ENCODE assay signal across 30 cellular contexts in the genomic region with DNA sequence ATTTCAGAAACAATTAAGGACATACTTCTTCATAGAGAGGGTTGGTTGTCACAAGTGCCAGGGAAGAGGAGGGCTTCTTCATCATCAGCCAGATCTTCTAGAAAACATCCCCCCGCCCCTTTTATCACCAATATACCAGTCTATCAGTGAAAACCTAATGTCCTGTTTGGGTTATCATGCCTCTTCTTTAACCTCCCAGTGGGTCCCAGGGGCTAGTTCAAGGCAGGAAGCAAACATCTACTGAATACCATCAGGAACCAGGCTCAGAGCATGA. TPM values are rescaled to one million over a fixed set of nuclear protein-coding genes. Genes with fewer than 3 reads are reported as not detected.
"Had no signal": no experiment of that assay in that cellular context is flagged by ENCODE, and none has a peak within 500 bp of the region (broad histone marks: within the 10 kb centered on the region; RNA-seq: fewer than 3 reads in every experiment).

No MANE protein-coding gene starts in this region.

- H3K9me3 Mint-ChIP-seq: activated CD4-positive, alpha-beta T cell treated with anti-CD3 and anti-CD28 coated beads, Interleukin-2, amount 10 ng/mL, durations not matched to agents 24 days and 14 days; activated naive CD4-positive, alpha-beta T cell treated with anti-CD3 and anti-CD28 coated beads, Interleukin-2, amount 50 U/mL, for 72 hours; naive thymus-derived CD8-positive, alpha-beta T cell; stimulated activated effector memory CD8-positive, alpha-beta T cell treated with anti-CD3 and anti-CD28 coated beads, Interleukin-12 subunit alpha, Interleukin-12 subunit beta, amount 100 ng/mL, for 72 hours; stimulated activated naive CD8-positive, alpha-beta T cell treated with anti-CD3 and anti-CD28 coated beads, Interleukin-15, Interleukin-2, amounts not matched to agents 100 ng/mL and 50 ng/mL, for 24 hours had no signal

- H3K27ac ChIP-seq: colonic mucosa, epithelial cell of prostate, esophagus squamous epithelium, heart right ventricle, left lung, lower lobe of right lung, prostate gland, sigmoid colon, upper lobe of left lung had no signal

- ATAC-seq: activated CD8-positive, alpha-beta memory T cell treated with anti-CD3 and anti-CD28 coated beads, Interleukin-2, amount 10 ng/mL, durations not matched to agents 7 days and 5 days; activated naive CD4-positive, alpha-beta T cell treated with anti-CD3 and anti-CD28 coated beads, Interleukin-2, amount 50 U/mL, for 72 hours; heart right ventricle; left lung; lower lobe of right lung; naive thymus-derived CD8-positive, alpha-beta T cell had no signal

- H3K4me3 Mint-ChIP-seq: activated CD4-positive, alpha-beta memory T cell treated with anti-CD3 and anti-CD28 coated beads, Interleukin-2, amount 10 ng/mL, durations not matched to agents 7 days and 5 days; activated CD4-positive, alpha-beta T cell treated with anti-CD3 and anti-CD28 coated beads, Interleukin-2, amount 10 ng/mL, durations not matched to agents 24 days and 14 days; activated CD8-positive, alpha-beta memory T cell treated with anti-CD3 and anti-CD28 coated beads, Interleukin-2, amount 10 ng/mL, durations not matched to agents 7 days and 5 days; stimulated activated effector memory CD8-positive, alpha-beta T cell treated with anti-CD3 and anti-CD28 coated beads, Interleukin-12 subunit alpha, Interleukin-12 subunit beta, amount 100 ng/mL, for 72 hours; stimulated activated naive CD8-positive, alpha-beta T cell treated with anti-CD3 and anti-CD28 coated beads, Interleukin-15, Interleukin-2, amounts not matched to agents 100 ng/mL and 50 ng/mL, for 24 hours had no signal

- H3K9me3 ChIP-seq: colonic mucosa, esophagus squamous epithelium, heart right ventricle, left lung, lower lobe of right lung, prostate gland, sigmoid colon, upper lobe of left lung had no signal

- H3K36me3 Mint-ChIP-seq: activated CD8-positive, alpha-beta memory T cell treated with anti-CD3 and anti-CD28 coated beads, Interleukin-2, amount 10 ng/mL, durations not matched to agents 7 days and 5 days; naive thymus-derived CD8-positive, alpha-beta T cell; stimulated activated effector memory CD8-positive, alpha-beta T cell treated with anti-CD3 and anti-CD28 coated beads, Interleukin-12 subunit alpha, Interleukin-12 subunit beta, amount 100 ng/mL, for 72 hours had no signal

- H3K4me1 ChIP-seq: prostate gland had no signal

- FAIRE-seq: endometrium, small intestine had no signal

- H3K36me3 ChIP-seq: colonic mucosa, esophagus squamous epithelium, heart right ventricle, left lung, lower lobe of right lung, prostate gland, sigmoid colon, upper lobe of left lung had no signal

- H3K27ac Mint-ChIP-seq: activated CD4-positive, alpha-beta memory T cell treated with anti-CD3 and anti-CD28 coated beads, Interleukin-2, amount 10 ng/mL, durations not matched to agents 7 days and 5 days; activated CD4-positive, alpha-beta T cell treated with anti-CD3 and anti-CD28 coated beads, Interleukin-2, amount 10 ng/mL, durations not matched to agents 24 days and 14 days; activated CD8-positive, alpha-beta memory T cell treated with anti-CD3 and anti-CD28 coated beads, Interleukin-2, amount 10 ng/mL, durations not matched to agents 7 days and 5 days; activated naive CD4-positive, alpha-beta T cell treated with anti-CD3 and anti-CD28 coated beads, Interleukin-2, amount 50 U/mL, for 72 hours; stimulated activated effector memory CD8-positive, alpha-beta T cell treated with anti-CD3 and anti-CD28 coated beads, Interleukin-12 subunit alpha, Interleukin-12 subunit beta, amount 100 ng/mL, for 72 hours; stimulated activated naive CD8-positive, alpha-beta T cell treated with anti-CD3 and anti-CD28 coated beads, Interleukin-15, Interleukin-2, amounts not matched to agents 100 ng/mL and 50 ng/mL, for 24 hours had no signal

- DNase-seq: activated CD4-positive, alpha-beta memory T cell treated with anti-CD3 and anti-CD28 coated beads, Interleukin-2, amount 10 ng/mL, durations not matched to agents 7 days and 5 days; activated CD4-positive, alpha-beta T cell treated with anti-CD3 and anti-CD28 coated beads, Interleukin-2, amount 10 ng/mL, durations not matched to agents 24 days and 14 days; activated CD4-positive, CD25-positive, alpha-beta regulatory T cell treated with anti-CD3 and anti-CD28 coated beads, Interleukin-2, amount 50 U/mL, for 72 hours; activated CD8-positive, alpha-beta memory T cell treated with anti-CD3 and anti-CD28 coated beads, Interleukin-2, amount 10 ng/mL, durations not matched to agents 7 days and 5 days; activated naive CD4-positive, alpha-beta T cell; activated T-cell treated with anti-CD3 and anti-CD28 coated beads, Interleukin-2, amount 50 U/mL, for 48 hours; colonic mucosa; effector CD8-positive, alpha-beta T cell; esophagus squamous epithelium; foreskin melanocyte; heart right ventricle; kidney glomerular epithelial cell; left lung; mesenchymal stem cell; sigmoid colon; small intestine; stimulated activated CD4-positive, alpha-beta T cell treated with anti-CD3 and anti-CD28 coated beads, Interleukin-4, amount 100 ng/mL, for 24 hours; T-helper 2 cell; upper lobe of left lung had no signal

- H3K4me3 ChIP-seq: colonic mucosa, esophagus squamous epithelium, heart right ventricle, left lung, lower lobe of right lung, prostate gland, sigmoid colon, upper lobe of left lung had no signal

RNA-seq across cellular contexts. Expression of gene KRT86, which starts 13.3 kb away (rescaled TPM):
- total RNA-seq: esophagus squamous epithelium; glomerular endothelial cell; naive thymus-derived CD8-positive, alpha-beta T cell; sigmoid colon had no signal
- polyA plus RNA-seq: naive thymus-derived CD8-positive, alpha-beta T cell had no signal

RNA-seq across cellular contexts. Expression of gene KRT7, which starts 28.1 kb away (rescaled TPM):
- total RNA-seq: naive thymus-derived CD8-positive, alpha-beta T cell had no signal
- polyA plus RNA-seq: naive thymus-derived CD8-positive, alpha-beta T cell had no signal

RNA-seq across cellular contexts. Expression of gene KRT81, which starts 30.2 kb away (rescaled TPM):
- total RNA-seq: activated CD4-positive, alpha-beta memory T cell treated with anti-CD3 and anti-CD28 coated beads, Interleukin-2, amount 10 ng/mL, durations not matched to agents 7 days and 5 days; activated CD4-positive, alpha-beta T cell treated with anti-CD3 and anti-CD28 coated beads, Interleukin-2, amount 10 ng/mL, durations not matched to agents 24 days and 14 days; activated naive CD4-positive, alpha-beta T cell treated with anti-CD3 and anti-CD28 coated beads, Interleukin-2, amount 50 U/mL, for 72 hours; esophagus squamous epithelium; glomerular endothelial cell; heart right ventricle; left lung; lower lobe of right lung; naive thymus-derived CD8-positive, alpha-beta T cell; omental fat pad; subcutaneous adipose tissue had no signal
- polyA plus RNA-seq: heart right ventricle; naive thymus-derived CD8-positive, alpha-beta T cell; small intestine had no signal
